22 cellular contexts compared by ENCODE assay signal in genomic region chr16:8923199-8923598, GRCh38. TPM values are rescaled to one million over a fixed set of nuclear protein-coding genes. Genes with fewer than 3 reads are reported as not detected.
"Had no signal": no experiment of that assay in that cellular context is flagged by ENCODE, and none has a peak within 500 bp of the region (broad histone marks: within the 10 kb centered on the region; RNA-seq: fewer than 3 reads in every experiment).

No MANE protein-coding gene starts in this region.

- FAIRE-seq: TTC549, urothelium cell line had no signal

- H3K36me3 Mint-ChIP-seq: natural killer cell had no signal

- H3K27ac Mint-ChIP-seq: activated T-cell treated with anti-CD3 and anti-CD28 coated beads, Interleukin-2, amount 50 U/mL, for 72 hours; T-helper 1 cell treated with Interleukin-12 subunit alpha and Interleukin-12 subunit beta and Interleukin-4 antibody, amounts not matched to agents 30 μg/mL and 1 μg/mL, for 36 hours had no signal

- H3K4me3 ChIP-seq: ascending aorta, coronary artery, stomach, thyroid gland had no signal

- H3K27me3 ChIP-seq: ascending aorta, stomach, thyroid gland had no signal

- H3K27ac ChIP-seq: ascending aorta, coronary artery, epithelial cell of prostate, thyroid gland had no signal

- H3K4me3 Mint-ChIP-seq: activated CD8-positive, alpha-beta memory T cell treated with anti-CD3 and anti-CD28 coated beads, Interleukin-2, amount 10 ng/mL, durations not matched to agents 7 days and 5 days; activated T-cell treated with anti-CD3 and anti-CD28 coated beads, Interleukin-2, amount 50 U/mL, for 72 hours; immature natural killer cell; natural killer cell; T-helper 1 cell treated with Interleukin-12 subunit alpha and Interleukin-12 subunit beta and Interleukin-4 antibody, amounts not matched to agents 30 μg/mL and 1 μg/mL, for 36 hours had no signal

- H3K4me1 ChIP-seq: ascending aorta had no signal

- H3K9me3 Mint-ChIP-seq: activated T-cell treated with anti-CD3 and anti-CD28 coated beads, Interleukin-2, amount 50 U/mL, for 72 hours; immature natural killer cell; natural killer cell; T-helper 1 cell treated with Interleukin-12 subunit alpha and Interleukin-12 subunit beta and Interleukin-4 antibody, amounts not matched to agents 30 μg/mL and 1 μg/mL, for 36 hours had no signal

- H3K9me3 ChIP-seq: ascending aorta, stomach, thyroid gland had no signal

- H3K27me3 Mint-ChIP-seq: activated CD8-positive, alpha-beta memory T cell treated with anti-CD3 and anti-CD28 coated beads, Interleukin-2, amount 10 ng/mL, durations not matched to agents 7 days and 5 days had no signal

- DNase-seq: activated CD4-positive, alpha-beta T cell treated with anti-CD3 and anti-CD28 coated beads, Interleukin-2, amount 50 U/mL, for 48 hours; activated CD8-positive, alpha-beta memory T cell treated with anti-CD3 and anti-CD28 coated beads, Interleukin-2, amount 10 ng/mL, durations not matched to agents 7 days and 5 days; activated T-cell treated with anti-CD3 and anti-CD28 coated beads, Interleukin-2, amount 50 U/mL, for 72 hours; effector CD8-positive, alpha-beta T cell; immature natural killer cell; left colon; natural killer cell; stimulated activated CD4-positive, alpha-beta T cell treated with anti-CD3 and anti-CD28 coated beads, Interleukin-15, amount 100 ng/mL, for 24 hours; stimulated activated CD4-positive, alpha-beta T cell treated with anti-CD3 and anti-CD28 coated beads, Interleukin-4, amount 100 ng/mL, for 24 hours; stomach; thyroid gland had no signal

- ATAC-seq: activated CD4-positive, CD25-positive, alpha-beta regulatory T cell treated with anti-CD3 and anti-CD28 coated beads, Interleukin-2, amount 50 U/mL, for 24 hours; activated CD8-positive, alpha-beta memory T cell treated with anti-CD3 and anti-CD28 coated beads, Interleukin-2, amount 10 ng/mL, durations not matched to agents 7 days and 5 days; activated T-cell treated with anti-CD3 and anti-CD28 coated beads, Interleukin-2, amount 50 U/mL, for 72 hours; left colon; natural killer cell had no signal

RNA-seq across cellular contexts. Expression of gene LITAFD, which starts 41.0 kb away (rescaled TPM):
- total RNA-seq: activated CD8-positive, alpha-beta memory T cell treated with anti-CD3 and anti-CD28 coated beads, Interleukin-2, amount 10 ng/mL, durations not matched to agents 7 days and 5 days; activated T-cell treated with anti-CD3 and anti-CD28 coated beads, Interleukin-2, amount 50 U/mL, for 72 hours; ascending aorta; glomerular endothelial cell; left colon; lung microvascular endothelial cell; mucosa of gallbladder; pulmonary artery endothelial cell; stomach; thyroid gland had no signal
- polyA plus RNA-seq: immature natural killer cell, stomach had no signal
